Comparison of ENCODE assay signal across 1 cellular context in the genomic region with DNA sequence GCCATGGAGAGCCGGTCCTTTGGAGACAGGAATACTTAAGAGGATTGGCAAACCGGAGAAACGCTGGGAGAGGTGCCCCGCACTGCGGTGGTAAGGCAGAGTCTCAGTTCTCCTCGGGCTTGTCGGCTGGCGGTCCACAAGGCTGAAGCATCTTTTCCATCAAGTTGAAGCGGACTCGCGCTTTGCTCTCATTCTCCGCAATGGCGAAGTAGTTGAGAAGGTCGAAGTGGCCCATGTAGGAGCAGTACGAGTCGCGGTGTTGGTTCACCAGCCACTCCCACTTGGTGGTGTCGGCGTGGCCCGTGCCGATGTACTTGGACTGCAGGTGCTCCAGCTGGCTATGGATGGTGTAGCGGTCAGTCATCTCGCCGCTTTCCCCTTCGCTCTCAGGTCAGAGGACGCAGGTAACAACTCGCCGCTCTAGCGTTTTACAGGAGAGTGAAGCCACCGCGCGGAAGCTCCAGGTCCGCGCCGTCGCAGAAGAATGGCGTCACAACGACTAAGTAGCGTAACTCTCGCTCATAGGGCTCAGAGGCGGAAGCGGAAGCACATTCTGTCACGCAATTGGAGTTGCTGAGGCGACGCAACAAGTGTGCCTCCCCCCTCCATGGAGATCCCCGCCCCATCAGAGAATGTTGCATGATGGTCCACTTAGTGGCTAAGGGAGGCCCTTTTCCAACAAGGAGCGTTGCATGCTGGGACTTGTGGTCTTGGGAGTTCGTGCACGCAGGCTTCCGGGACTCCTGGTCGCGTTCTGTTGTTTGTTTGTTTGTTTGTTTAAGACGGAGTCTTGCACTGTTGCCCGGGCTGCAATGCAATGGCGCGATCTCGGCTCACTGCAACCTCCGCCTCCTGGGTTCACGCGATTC.
TF ChIP-seq lines count a peak whose summit lies in the region.

A gene (minus strand): TSS at position 440 of the 869 bp plus-strand sequence. CDS start 76 bp downstream, at position 364.

TF ChIP-seq in K562, 482 proteins besides CTCF, POLR2A, EP300 and RAD21 (continued from another document and continues in another):
- TF ChIP-seq ZC3H4 (CRISPR knock-in tag; IDR thresholded peaks at IDR 0.05; ENCODE audit: borderline replicate concordance) (no peak), TAF15 (IDR thresholded peaks at IDR 0.05; ENCODE audit: low read depth, low read length) (no peak), CBFA2T2 (conservative IDR thresholded peaks at IDR 0.05) (no peak), TARDBP (IDR thresholded peaks at IDR 0.05) (peak; percentile 49; the same call in 1 of the 2 replicates), GTF2E2 (tag; IDR thresholded peaks at IDR 0.05) (no peak), HMG20B (CRISPR knock-in tag; IDR thresholded peaks at IDR 0.05) (no peak), ZNF696 (CRISPR knock-in tag; conservative IDR thresholded peaks at IDR 0.05) (no peak), SRF (CRISPR knock-in tag; IDR thresholded peaks at IDR 0.05) (peak in 1 of 2 experiments; percentile 62; a peak in 1 of 4 replicates), BMI1 (IDR thresholded peaks at IDR 0.05; ENCODE audit: low read length) (peak; percentile 84), ZNF586 (CRISPR knock-in tag; conservative IDR thresholded peaks at IDR 0.05) (no peak), YBX1 (IDR thresholded peaks at IDR 0.05) (no peak), TAF9B (IDR thresholded peaks at IDR 0.05; ENCODE audit: partially characterized antibody) (peak; percentile 96), CAMTA2 (CRISPR knock-in tag; conservative IDR thresholded peaks at IDR 0.05) (no peak), NONO (IDR thresholded peaks at IDR 0.05; ENCODE audit: low read depth in 2 of 2, low read length in 1 of 2) (no peak), MYBL2 (IDR thresholded peaks at IDR 0.05; ENCODE audit: low read depth) (no peak), MYBL2 (CRISPR knock-in tag; IDR thresholded peaks at IDR 0.05; ENCODE audit: borderline replicate concordance) (no peak), SMAD2 (IDR thresholded peaks at IDR 0.05; ENCODE audit: low read depth, low read length) (no peak), HLTF (IDR thresholded peaks at IDR 0.05) (no peak; the same call in 1 of the 2 replicates), ZC3H8 (IDR thresholded peaks at IDR 0.05) (no peak), CCNT2 (IDR thresholded peaks at IDR 0.05; ENCODE audit: borderline replicate concordance, extremely low read depth, insufficient read length, low read depth, low read length) (no peak), ZNF282 (CRISPR knock-in tag; IDR thresholded peaks at IDR 0.05) (no peak), KAT2B (IDR thresholded peaks at IDR 0.05; ENCODE audit: low read depth, low read length) (no peak), PCBP2 (IDR thresholded peaks at IDR 0.05; ENCODE audit: low read depth, low read length, poor library complexity, severe bottlenecking) (no peak), ZNF589 (CRISPR knock-in tag; IDR thresholded peaks at IDR 0.05; ENCODE audit: low read depth) (no peak), ATF1 (CRISPR knock-in tag; IDR thresholded peaks at IDR 0.05) (peak; percentile 96), ATF1 (tag; IDR thresholded peaks at IDR 0.05) (peak; percentile 100), ZNF24 (IDR thresholded peaks at IDR 0.05) (0 out of 2 replicates have a peak, but pooled peaks have one; percentile 27), THRAP3 (IDR thresholded peaks at IDR 0.05; ENCODE audit: borderline replicate concordance) (peak; percentile 31; the same call in 1 of the 2 replicates), CHD1 (IDR thresholded peaks at IDR 0.05; ENCODE audit: low read length) (no peak), BRD4 (IDR thresholded peaks at IDR 0.05) (no peak), FOXP1 (CRISPR knock-in tag; IDR thresholded peaks at IDR 0.05) (peak; percentile 92), ZNF354B (CRISPR knock-in tag; IDR thresholded peaks at IDR 0.05) (no peak), BRF1 (IDR thresholded peaks at IDR 0.05; ENCODE audit: borderline replicate concordance, extremely low read depth, insufficient read length) (no peak), ZNF384 (IDR thresholded peaks at IDR 0.05; ENCODE audit: low read depth, low read length) (no peak), HDAC8 (tag; IDR thresholded peaks at IDR 0.05) (no peak)
- TF ChIP-seq, protein P1, sequence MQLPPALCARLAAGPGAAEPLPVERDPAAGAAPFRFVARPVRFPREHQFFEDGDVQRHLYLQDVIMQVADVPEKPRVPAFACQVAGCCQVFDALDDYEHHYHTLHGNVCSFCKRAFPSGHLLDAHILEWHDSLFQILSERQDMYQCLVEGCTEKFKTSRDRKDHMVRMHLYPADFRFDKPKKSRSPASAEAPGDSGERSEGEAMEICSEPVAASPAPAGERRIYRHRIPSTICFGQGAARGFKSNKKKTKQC (CRISPR knock-in tag; IDR thresholded peaks at IDR 0.05) = peak; percentile 84; the same call in 1 of the 2 replicates
- TF ChIP-seq, protein P2, sequence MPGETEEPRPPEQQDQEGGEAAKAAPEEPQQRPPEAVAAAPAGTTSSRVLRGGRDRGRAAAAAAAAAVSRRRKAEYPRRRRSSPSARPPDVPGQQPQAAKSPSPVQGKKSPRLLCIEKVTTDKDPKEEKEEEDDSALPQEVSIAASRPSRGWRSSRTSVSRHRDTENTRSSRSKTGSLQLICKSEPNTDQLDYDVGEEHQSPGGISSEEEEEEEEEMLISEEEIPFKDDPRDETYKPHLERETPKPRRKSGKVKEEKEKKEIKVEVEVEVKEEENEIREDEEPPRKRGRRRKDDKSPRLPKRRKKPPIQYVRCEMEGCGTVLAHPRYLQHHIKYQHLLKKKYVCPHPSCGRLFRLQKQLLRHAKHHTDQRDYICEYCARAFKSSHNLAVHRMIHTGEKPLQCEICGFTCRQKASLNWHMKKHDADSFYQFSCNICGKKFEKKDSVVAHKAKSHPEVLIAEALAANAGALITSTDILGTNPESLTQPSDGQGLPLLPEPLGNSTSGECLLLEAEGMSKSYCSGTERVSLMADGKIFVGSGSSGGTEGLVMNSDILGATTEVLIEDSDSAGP (CRISPR knock-in tag; IDR thresholded peaks at IDR 0.05) = 0 out of 2 replicates have a peak, but pooled peaks have one; percentile 0
- TF ChIP-seq, protein P3, sequence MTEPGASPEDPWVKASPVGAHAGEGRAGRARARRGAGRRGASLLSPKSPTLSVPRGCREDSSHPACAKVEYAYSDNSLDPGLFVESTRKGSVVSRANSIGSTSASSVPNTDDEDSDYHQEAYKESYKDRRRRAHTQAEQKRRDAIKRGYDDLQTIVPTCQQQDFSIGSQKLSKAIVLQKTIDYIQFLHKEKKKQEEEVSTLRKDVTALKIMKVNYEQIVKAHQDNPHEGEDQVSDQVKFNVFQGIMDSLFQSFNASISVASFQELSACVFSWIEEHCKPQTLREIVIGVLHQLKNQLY (CRISPR knock-in tag; conservative IDR thresholded peaks at IDR 0.05) = no peak
- TF ChIP-seq, protein P4, sequence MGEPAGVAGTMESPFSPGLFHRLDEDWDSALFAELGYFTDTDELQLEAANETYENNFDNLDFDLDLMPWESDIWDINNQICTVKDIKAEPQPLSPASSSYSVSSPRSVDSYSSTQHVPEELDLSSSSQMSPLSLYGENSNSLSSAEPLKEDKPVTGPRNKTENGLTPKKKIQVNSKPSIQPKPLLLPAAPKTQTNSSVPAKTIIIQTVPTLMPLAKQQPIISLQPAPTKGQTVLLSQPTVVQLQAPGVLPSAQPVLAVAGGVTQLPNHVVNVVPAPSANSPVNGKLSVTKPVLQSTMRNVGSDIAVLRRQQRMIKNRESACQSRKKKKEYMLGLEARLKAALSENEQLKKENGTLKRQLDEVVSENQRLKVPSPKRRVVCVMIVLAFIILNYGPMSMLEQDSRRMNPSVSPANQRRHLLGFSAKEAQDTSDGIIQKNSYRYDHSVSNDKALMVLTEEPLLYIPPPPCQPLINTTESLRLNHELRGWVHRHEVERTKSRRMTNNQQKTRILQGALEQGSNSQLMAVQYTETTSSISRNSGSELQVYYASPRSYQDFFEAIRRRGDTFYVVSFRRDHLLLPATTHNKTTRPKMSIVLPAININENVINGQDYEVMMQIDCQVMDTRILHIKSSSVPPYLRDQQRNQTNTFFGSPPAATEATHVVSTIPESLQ (CRISPR knock-in tag; IDR thresholded peaks at IDR 0.05) = peak; percentile 73; the same call in 1 of the 2 replicates
- TF ChIP-seq, protein P5, sequence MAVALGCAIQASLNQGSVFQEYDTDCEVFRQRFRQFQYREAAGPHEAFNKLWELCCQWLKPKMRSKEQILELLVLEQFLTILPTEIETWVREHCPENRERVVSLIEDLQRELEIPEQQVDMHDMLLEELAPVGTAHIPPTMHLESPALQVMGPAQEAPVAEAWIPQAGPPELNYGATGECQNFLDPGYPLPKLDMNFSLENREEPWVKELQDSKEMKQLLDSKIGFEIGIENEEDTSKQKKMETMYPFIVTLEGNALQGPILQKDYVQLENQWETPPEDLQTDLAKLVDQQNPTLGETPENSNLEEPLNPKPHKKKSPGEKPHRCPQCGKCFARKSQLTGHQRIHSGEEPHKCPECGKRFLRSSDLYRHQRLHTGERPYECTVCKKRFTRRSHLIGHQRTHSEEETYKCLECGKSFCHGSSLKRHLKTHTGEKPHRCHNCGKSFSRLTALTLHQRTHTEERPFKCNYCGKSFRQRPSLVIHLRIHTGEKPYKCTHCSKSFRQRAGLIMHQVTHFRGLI (CRISPR knock-in tag; IDR thresholded peaks at IDR 0.05) = no peak
- TF ChIP-seq, protein P6, sequence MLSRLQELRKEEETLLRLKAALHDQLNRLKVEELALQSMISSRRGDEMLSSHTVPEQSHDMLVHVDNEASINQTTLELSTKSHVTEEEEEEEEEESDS (CRISPR knock-in tag; IDR thresholded peaks at IDR 0.05) = no peak
- TF ChIP-seq, protein P7, sequence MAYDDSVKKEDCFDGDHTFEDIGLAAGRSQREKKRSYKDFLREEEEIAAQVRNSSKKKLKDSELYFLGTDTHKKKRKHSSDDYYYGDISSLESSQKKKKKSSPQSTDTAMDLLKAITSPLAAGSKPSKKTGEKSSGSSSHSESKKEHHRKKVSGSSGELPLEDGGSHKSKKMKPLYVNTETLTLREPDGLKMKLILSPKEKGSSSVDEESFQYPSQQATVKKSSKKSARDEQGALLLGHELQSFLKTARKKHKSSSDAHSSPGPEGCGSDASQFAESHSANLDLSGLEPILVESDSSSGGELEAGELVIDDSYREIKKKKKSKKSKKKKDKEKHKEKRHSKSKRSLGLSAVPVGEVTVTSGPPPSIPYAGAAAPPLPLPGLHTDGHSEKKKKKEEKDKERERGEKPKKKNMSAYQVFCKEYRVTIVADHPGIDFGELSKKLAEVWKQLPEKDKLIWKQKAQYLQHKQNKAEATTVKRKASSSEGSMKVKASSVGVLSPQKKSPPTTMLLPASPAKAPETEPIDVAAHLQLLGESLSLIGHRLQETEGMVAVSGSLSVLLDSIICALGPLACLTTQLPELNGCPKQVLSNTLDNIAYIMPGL (CRISPR knock-in tag; IDR thresholded peaks at IDR 0.05) = no peak
